12 cellular contexts compared by ENCODE assay signal in the genomic region with DNA sequence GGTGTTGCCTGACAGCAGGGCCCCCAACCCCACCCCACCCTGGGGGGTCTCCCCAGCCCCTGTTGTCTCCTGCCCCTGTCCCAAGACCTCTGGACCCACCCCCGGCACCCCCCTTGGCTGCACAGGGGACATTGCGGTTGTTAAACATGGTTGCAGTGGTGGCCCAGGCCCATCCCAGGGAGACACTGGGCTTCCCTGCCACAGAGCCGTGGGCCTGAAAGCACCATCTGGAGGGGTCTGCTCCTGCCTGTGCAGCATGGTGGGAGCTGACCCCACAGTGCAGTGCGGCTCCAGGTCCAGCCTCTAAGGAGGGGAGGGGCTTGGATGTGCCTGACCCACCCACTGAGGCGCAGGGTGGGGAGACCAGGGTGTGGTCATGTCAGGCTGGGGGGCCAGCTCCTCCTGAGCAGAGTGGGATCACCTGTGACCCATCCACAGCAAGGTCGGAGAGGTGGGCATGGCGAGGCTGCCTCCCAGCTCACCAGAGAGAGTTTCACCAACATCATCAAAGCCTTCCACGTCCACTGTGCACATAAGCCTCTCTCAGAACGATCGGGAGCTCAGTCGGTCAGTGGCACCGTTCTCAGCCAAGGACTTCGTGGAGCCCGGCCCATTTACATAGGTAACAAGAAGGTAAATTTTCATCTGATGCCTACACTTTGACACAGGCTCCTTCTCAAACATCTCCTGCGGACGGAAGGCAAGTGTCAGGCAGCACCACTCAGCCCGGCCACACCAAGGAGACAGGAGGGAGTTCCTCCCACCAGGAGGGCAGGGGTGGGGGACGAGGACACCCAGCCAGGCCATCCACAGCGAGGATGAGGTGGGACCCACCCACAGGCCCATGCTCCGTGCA.
DNase-seq lines count a peak whose midpoint lies in the region; ATAC-seq and TF ChIP-seq lines count a peak whose summit lies in the region.
"Had no signal": no experiment of that assay in that cellular context is flagged by ENCODE, and none has a peak within 500 bp of the region (broad histone marks: within the 10 kb centered on the region; RNA-seq: fewer than 3 reads in every experiment).

No MANE protein-coding gene starts in this region.

- no peak overlapping the region for H3K4me3 ChIP-seq in heart left ventricle
- H3K4me3 ChIP-seq in right atrium auricular region: no peak overlapping the region
- no peak overlapping the region for H3K4me3 ChIP-seq in trophoblast cell (ENCODE audit: low read depth, low read length)
- H3K4me3 ChIP-seq: BLaER1 treated with 17β-estradiol and CSF1 and Interleukin-3, amounts not matched to agents 10 nM and 100 nM had no signal

- H2BK5ac ChIP-seq in trophoblast cell (ENCODE audit: low read depth, low read length, poor library complexity): no peak overlapping the region

- H3K9me3 ChIP-seq in heart left ventricle (no peaks in the 10 kb centered on the region), right atrium auricular region (no peaks in the 10 kb centered on the region), trophoblast cell (ENCODE audit: insufficient read depth, low read depth, low read length) (no peaks in the 10 kb centered on the region)
- H3K9me3 ChIP-seq: BLaER1 treated with 17β-estradiol and CSF1 and Interleukin-3, amounts not matched to agents 10 nM and 100 nM had no signal

- H3K4me1 ChIP-seq in heart left ventricle: peaks cover 0 to 6% (median 0%) of the 10 kb centered on the region in 12 donors
- no peaks in the 10 kb centered on the region for H3K4me1 ChIP-seq in right atrium auricular region
- no peaks in the 10 kb centered on the region for H3K4me1 ChIP-seq in trophoblast cell (ENCODE audit: control insufficient read depth in 1 of 2, insufficient read depth in 2 of 2, low read length in 2 of 2)

- H3K4me2 ChIP-seq in trophoblast cell (ENCODE audit: low read length): no peak overlapping the region
- H3K4me2 ChIP-seq: BLaER1 treated with 17β-estradiol and CSF1 and Interleukin-3, amounts not matched to agents 10 nM and 100 nM had no signal

- no peaks in the 10 kb centered on the region for H3K79me2 ChIP-seq in trophoblast cell (ENCODE audit: control insufficient read depth, insufficient read depth, low read length, poor library complexity)

- ATAC-seq in heart left ventricle (no peak), left ventricle myocardium superior (no peak)
- ATAC-seq: HCT116 had no signal

- no peak for TF ChIP-seq CTCF in heart left ventricle (IDR thresholded peaks at IDR 0.05)
- TF ChIP-seq CTCF in right atrium auricular region (IDR thresholded peaks at IDR 0.05): no peak

- WGBS in heart left ventricle, 4 donors: 76 to 87% (median 85%) methylated on average over 9 to 20 of the region's 20 CpGs
- no CpG with 5 or more reads among the region's 20 CpGs for WGBS in trophoblast cell (ENCODE audit: extremely low coverage, insufficient coverage, insufficient read length)

- H4K12ac ChIP-seq in trophoblast cell (ENCODE audit: low read depth, low read length): no peak overlapping the region

- H3K18ac ChIP-seq in trophoblast cell (ENCODE audit: low read length): no peak overlapping the region

- DNase-seq in heart left ventricle (peak in 3 of 5 donors; percentile 19 to 43 (median 20)), right atrium auricular region (ENCODE audit: low spot score) (no peak), left ventricle myocardium superior (peak; percentile 18), posterior vena cava (ENCODE audit: low spot score) (peak; percentile 76), NCI-H446 (lab: John Stamatoyannopoulos, UW) (no peak), trophoblast cell (no peak)
- DNase-seq in activated CD4-positive, alpha-beta T cell treated with anti-CD3 and anti-CD28 coated beads for 48 hours: no peak
- DNase-seq: ACHN; CD4-positive, CD25-positive, alpha-beta regulatory T cell; DMS53 had no signal

- H3K36me3 ChIP-seq in heart left ventricle (no peaks in the 10 kb centered on the region), right atrium auricular region (no peaks in the 10 kb centered on the region), trophoblast cell (ENCODE audit: control insufficient read depth in 1 of 2, insufficient read depth in 2 of 2, low read length in 2 of 2) (no peaks in the 10 kb centered on the region)

- no peak overlapping the region for H2AFZ ChIP-seq in trophoblast cell (ENCODE audit: insufficient read depth, low read length, poor library complexity)

- H2BK120ac ChIP-seq in trophoblast cell (ENCODE audit: insufficient read depth, low read length, poor library complexity): no peak overlapping the region

- no peak overlapping the region for H3K9ac ChIP-seq in trophoblast cell (ENCODE audit: low read length)
- H3K9ac ChIP-seq: BLaER1 treated with 17β-estradiol and CSF1 and Interleukin-3, amounts not matched to agents 10 nM and 100 nM had no signal

- no peak overlapping the region for H2BK12ac ChIP-seq in trophoblast cell (ENCODE audit: low read length)

- H4K91ac ChIP-seq in trophoblast cell (ENCODE audit: low read depth, low read length): no peak overlapping the region

- H3K14ac ChIP-seq in trophoblast cell (ENCODE audit: low read length): no peak overlapping the region

- intact Hi-C loops in heart left ventricle (cut with DNase I): no loop called here
- intact Hi-C loops in left ventricle myocardium superior (cut with micrococcal nuclease): no loop called here
- intact Hi-C loops in posterior vena cava (cut with DNase I): no loop called here

- no peak overlapping the region for H3K4ac ChIP-seq in trophoblast cell (ENCODE audit: low read depth, low read length)

- TF ChIP-seq POLR2A in heart left ventricle (IDR thresholded peaks at IDR 0.05): no peak

- H3K27me3 ChIP-seq in heart left ventricle (peaks cover 0 to 4% (median 0%) of the 10 kb centered on the region in 9 donors), right atrium auricular region (no peaks in the 10 kb centered on the region), trophoblast cell (ENCODE audit: insufficient read depth, low read length) (no peaks in the 10 kb centered on the region)
- H3K27me3 ChIP-seq: BLaER1 treated with 17β-estradiol and CSF1 and Interleukin-3, amounts not matched to agents 10 nM and 100 nM had no signal

- no peak overlapping the region for H4K8ac ChIP-seq in trophoblast cell (ENCODE audit: low read depth, low read length)

- no peak overlapping the region for H2AK5ac ChIP-seq in trophoblast cell (ENCODE audit: low read length)

- H3K23ac ChIP-seq in trophoblast cell (ENCODE audit: low read length): no peak overlapping the region

- H3K79me1 ChIP-seq in trophoblast cell (ENCODE audit: low read length): no peaks in the 10 kb centered on the region

- H3K27ac ChIP-seq in heart left ventricle (no peak overlapping the region), right atrium auricular region (no peak overlapping the region), trophoblast cell (ENCODE audit: low read depth, low read length) (no peak overlapping the region)
- H3K27ac ChIP-seq: BLaER1 treated with 17β-estradiol and CSF1 and Interleukin-3, amounts not matched to agents 10 nM and 100 nM had no signal

Comparison
In these comparisons a context has a peak if more than half of its experiments do, and no peak if none do; other contexts are left out.
1. DNase-seq: peak in heart left ventricle (3 of 5), left ventricle myocardium superior (single experiment) and posterior vena cava (single experiment); none in right atrium auricular region (single experiment), NCI-H446 (0 of 2), activated CD4-positive, alpha-beta T cell treated with anti-CD3 and anti-CD28 coated beads for 48 hours (single experiment) and trophoblast cell (0 of 2).